ENCODE assay signal across 12 cellular contexts in genomic region chr7:66952343-66953043, GRCh38. TPM values are rescaled to one million over a fixed set of nuclear protein-coding genes. Genes with fewer than 3 reads are reported as not detected.
A peak's percentile ranks its signal among the peaks of the same experiment; 100 is the strongest.
DNase-seq lines count a peak whose midpoint lies in the region; ATAC-seq, FAIRE-seq and TF ChIP-seq lines count a peak whose summit lies in the region.
"Had no signal": no experiment of that assay in that cellular context is flagged by ENCODE, and none has a peak within 500 bp of the region (broad histone marks: within the 10 kb centered on the region; RNA-seq: fewer than 3 reads in every experiment).

No MANE protein-coding gene starts in this region.

- peak overlapping the region in 1 of 4 donors; percentile 43 for H3K4me3 Mint-ChIP-seq in IgD-negative memory B cell
- H3K4me3 Mint-ChIP-seq: CD4-positive, CD25-positive, alpha-beta regulatory T cell; neural progenitor cell had no signal

- H3K9me3 Mint-ChIP-seq in IgD-negative memory B cell = no peaks in the 10 kb centered on the region
- H3K9me3 Mint-ChIP-seq: CD4-positive, CD25-positive, alpha-beta regulatory T cell; neural progenitor cell had no signal

- TF ChIP-seq CTCF in AG04450 (IDR thresholded peaks at IDR 0.05; ENCODE audit: low read depth, low read length) (no peak), bronchial epithelial cell (IDR thresholded peaks at IDR 0.05; ENCODE audit: insufficient read depth, low read length, severe bottlenecking) (no peak)

- H3K27me3 ChIP-seq in AG04450 (ENCODE audit: control insufficient read depth, insufficient read depth, low read length) (no peaks in the 10 kb centered on the region), bronchial epithelial cell (ENCODE audit: control insufficient read depth, insufficient read depth, low read length) (no peaks in the 10 kb centered on the region)
- H3K27me3 ChIP-seq: neural progenitor cell had no signal

- H3K36me3 Mint-ChIP-seq in IgD-negative memory B cell = no peaks in the 10 kb centered on the region

- H3K27me3 Mint-ChIP-seq in IgD-negative memory B cell = no peaks in the 10 kb centered on the region
- H3K27me3 Mint-ChIP-seq: CD4-positive, CD25-positive, alpha-beta regulatory T cell had no signal

- H3K27ac ChIP-seq in AG04450 (ENCODE audit: low read depth, low read length) = peak overlapping the region; percentile 47
- H3K27ac ChIP-seq: coronary artery, neural progenitor cell had no signal

- H3K4me3 ChIP-seq in AG04450 (ENCODE audit: low read depth, low read length) = no peak overlapping the region
- no peak overlapping the region for H3K4me3 ChIP-seq in bronchial epithelial cell (ENCODE audit: low read depth, low read length)
- H3K4me3 ChIP-seq: coronary artery, neural progenitor cell had no signal

- DNase-seq in AG04450 (ENCODE audit: low read depth, low spot score) = no peak
- DNase-seq in bronchial epithelial cell (ENCODE audit: low read depth) = peak; percentile 87
- DNase-seq in left lobe of liver (ENCODE audit: low spot score) = no peak
- no peak for DNase-seq in NCI-H1092 (lab: John Stamatoyannopoulos, UW)
- no peak for DNase-seq in Kasumi-1 (lab: John Stamatoyannopoulos, UW)
- no peak for DNase-seq in GM12891 (ENCODE audit: insufficient read length, low spot score)
- DNase-seq in amniotic stem cell (lab: John Stamatoyannopoulos, UW) = no peak
- DNase-seq: CD4-positive, CD25-positive, alpha-beta regulatory T cell; NCI-H2171 treated with DMSO at 0.1 percent for 48 hours had no signal

- peak; percentile 28 for ATAC-seq in left lobe of liver

- H3K4me1 Mint-ChIP-seq in IgD-negative memory B cell = peaks cover 11 to 14% (median 11%) of the 10 kb centered on the region in 3 donors
- H3K4me1 Mint-ChIP-seq: CD4-positive, CD25-positive, alpha-beta regulatory T cell; neural progenitor cell had no signal

- H3K27ac Mint-ChIP-seq in IgD-negative memory B cell = peak overlapping the region; percentile 5 to 62 (median 53)
- H3K27ac Mint-ChIP-seq: CD4-positive, CD25-positive, alpha-beta regulatory T cell; neural progenitor cell had no signal

- POLR2A ChIA-PET in AG04450 (lab: Yijun Ruan, JAX) = no interaction called here

- H3K36me3 ChIP-seq in bronchial epithelial cell (ENCODE audit: control insufficient read depth, insufficient read depth, low read length) = peaks cover 14% of the 10 kb centered on the region
- H3K36me3 ChIP-seq: neural progenitor cell had no signal

- CTCF ChIA-PET in AG04450 (lab: Charles Lee) = no interaction called here

- no peaks in the 10 kb centered on the region for H3K9me3 ChIP-seq in AG04450 (ENCODE audit: control insufficient read depth, insufficient read depth, low read length)

- FAIRE-seq in bronchial epithelial cell (lab: Jason Lieb, UNC) (peak; percentile 55), GM12891 (lab: Jason Lieb, UNC) (no peak)

- no peak for TF ChIP-seq POLR2A in GM12891 (IDR thresholded peaks at IDR 0.05; ENCODE audit: low read depth, low read length)

TF ChIP-seq in GM12891, 5 proteins besides CTCF, POLR2A, EP300 and RAD21:
- no peak for TF ChIP-seq SPI1 (IDR thresholded peaks at IDR 0.05; ENCODE audit: low read depth, low read length)
- TF ChIP-seq POU2F2 (IDR thresholded peaks at IDR 0.05; ENCODE audit: low read depth, low read length) = no peak
- TF ChIP-seq POLR2AphosphoS5 (IDR thresholded peaks at IDR 0.05; ENCODE audit: low read depth, low read length) = no peak
- no peak for TF ChIP-seq PAX5 (IDR thresholded peaks at IDR 0.05; ENCODE audit: insufficient read depth, low read length, severe bottlenecking)
- TF ChIP-seq TAF1 (IDR thresholded peaks at IDR 0.05; ENCODE audit: low read depth, low read length) = no peak

RNA-seq across cellular contexts. Expression of gene TMEM248, which starts 31.5 kb away (rescaled TPM):
- polyA plus RNA-seq in AG04450 (2011; rRNA removed) (145 and 176 TPM in 2 replicates), IgD-negative memory B cell (121 TPM)
- polyA minus RNA-seq in AG04450 (2011; rRNA and poly(A)+ RNA removed) = 278 and 389 TPM in 2 replicates
- total RNA-seq in bronchial epithelial cell (45.3 and 51.3 TPM in 2 replicates), left lobe of liver (60.2 TPM)
- 27.2 TPM for polyA plus RNA-seq in GM12891 (2012; ENCODE audit: low read depth, missing spikeins)

RNA-seq across cellular contexts. Expression of gene SBDS, which starts 42.9 kb away (rescaled TPM):
- polyA plus RNA-seq in AG04450 (2011; rRNA removed) (82.7 and 119 TPM in 2 replicates), IgD-negative memory B cell (66.2 TPM)
- 14.0 and 28.1 TPM in 2 replicates for polyA minus RNA-seq in AG04450 (2011; rRNA and poly(A)+ RNA removed)
- total RNA-seq in bronchial epithelial cell (108 and 133 TPM in 2 replicates), left lobe of liver (49.9 TPM)
- polyA plus RNA-seq in GM12891 (2012; ENCODE audit: low read depth, missing spikeins) = 27.1 TPM

RNA-seq across cellular contexts. Expression of gene TYW1, which starts 44.1 kb away (rescaled TPM):
- polyA plus RNA-seq in AG04450 (2011; rRNA removed) = 16.0 and 19.5 TPM in 2 replicates
- polyA minus RNA-seq in AG04450 (2011; rRNA and poly(A)+ RNA removed) = 22.0 and 22.4 TPM in 2 replicates
- 21.2 TPM for polyA plus RNA-seq in IgD-negative memory B cell
- 23.8 and 28.4 TPM in 2 replicates for total RNA-seq in bronchial epithelial cell
- 10.7 TPM for total RNA-seq in left lobe of liver
- 11.0 TPM for polyA plus RNA-seq in GM12891 (2012; ENCODE audit: low read depth, missing spikeins)
